8 cellular contexts compared by ENCODE assay signal in the genomic region with DNA sequence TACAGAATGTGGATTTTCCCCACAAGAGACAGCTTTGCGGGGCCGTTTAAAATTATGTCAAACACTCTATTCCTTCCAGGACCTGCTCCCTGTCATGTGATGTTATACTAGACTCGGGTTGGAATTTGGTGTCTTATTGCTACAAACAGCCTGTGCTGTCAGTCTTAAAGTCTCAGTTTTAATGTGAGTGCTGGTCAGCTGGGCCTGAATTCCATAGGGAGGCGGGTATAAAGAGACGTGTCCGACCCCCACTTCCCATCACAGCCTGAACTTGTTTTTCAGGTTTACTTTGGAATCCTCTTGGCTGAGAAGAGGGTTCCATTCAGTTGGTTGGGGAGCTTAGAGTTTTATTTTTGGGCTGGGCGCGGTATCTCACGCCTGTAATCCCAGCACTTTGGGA.
DNase-seq lines count a peak whose midpoint lies in the region; ATAC-seq, FAIRE-seq and TF ChIP-seq lines count a peak whose summit lies in the region.
"Not testable (repeated sequence)": the region's sequence is repeated elsewhere in the genome, so short reads cannot be mapped to it uniquely, and the experiment has no call there.

No MANE protein-coding gene starts in this region.

- H3K9ac ChIP-seq in endothelial cell of umbilical vein (replicated peaks; ENCODE audit: extremely low read depth, insufficient read depth, low read length), result not testable (repeated sequence)
- peak overlapping the region; percentile 35 for H3K9ac ChIP-seq in skeletal muscle satellite cell (ENCODE audit: low read depth, low read length)

- not testable (repeated sequence) for H3K36me3 Mint-ChIP-seq in nephron (ENCODE audit: low read depth)

- not testable (repeated sequence) for H3K4me3 ChIP-seq in A549; body of pancreas; endothelial cell of umbilical vein (replicated peaks in 1 of 3; ENCODE audit: insufficient read depth in 1 of 3, low read depth in 1 of 3, low read length in 3 of 3); skeletal muscle satellite cell (ENCODE audit: low read length)
- peak overlapping the region; percentile 56; the same call in 1 of the 2 replicates for H3K4me3 ChIP-seq in PC-9

- not testable (repeated sequence) for FAIRE-seq in A549 (lab: Jason Lieb, UNC)
- FAIRE-seq in endothelial cell of umbilical vein (lab: Jason Lieb, UNC), result peak; percentile 90

- not testable (repeated sequence) for H3K4me2 ChIP-seq in A549; endothelial cell of umbilical vein (ENCODE audit: insufficient read depth, low read length); skeletal muscle satellite cell (ENCODE audit: low read length)
- peak overlapping the region; percentile 89 for H3K4me2 ChIP-seq in PC-9

- H3K9me1 ChIP-seq in endothelial cell of umbilical vein (replicated peaks; ENCODE audit: control insufficient read depth, extremely low read depth, insufficient read depth, low read length), result not testable (repeated sequence)

- H3K27ac ChIP-seq in A549 (peak overlapping the region; percentile 75 to 88; a peak in 5 of 6 replicates), PC-9 (peak overlapping the region; percentile 96), body of pancreas (peak overlapping the region in 3 of 4 donors; percentile 26 to 84 (median 81)), endothelial cell of umbilical vein (ENCODE audit: insufficient read depth, low read depth, low read length) (peak overlapping the region; percentile 20)

- H3K27me3 ChIP-seq in PC-9 (ENCODE audit: insufficient read depth, low read depth); body of pancreas; endothelial cell of umbilical vein (ENCODE audit: control insufficient read depth in 2 of 2, insufficient read depth in 2 of 2, low read length in 2 of 2); skeletal muscle satellite cell (ENCODE audit: control insufficient read depth, insufficient read depth, low read length): not testable (repeated sequence)

- CTCF ChIA-PET in A549 (lab: Yijun Ruan, JAX); PC-9 (lab: Charles Lee); endothelial cell of umbilical vein (lab: Charles Lee): not testable (repeated sequence)

- peak overlapping the region; percentile 75 to 93 (median 87) for H3K27ac Mint-ChIP-seq in nephron

- not testable (repeated sequence) for TF ChIP-seq EP300 in A549 (IDR thresholded peaks at IDR 0.05)

- H3K4me3 Mint-ChIP-seq in nephron, result peak overlapping the region in 1 of 3 experiments; percentile 46

- not testable (repeated sequence) for H3K27me3 Mint-ChIP-seq in nephron (ENCODE audit: low read depth)

- dilution Hi-C loops in endothelial cell of umbilical vein (cut with MboI; ENCODE audit: extremely low pct_ligation_motif_present, low sequenced_read_pairs), result not testable (repeated sequence)

- not testable (repeated sequence) for ATAC-seq in A549, body of pancreas

- H3K4me1 ChIP-seq in A549 (peaks cover 44% of the 10 kb centered on the region), PC-9 (replicated peaks; ENCODE audit: insufficient read depth) (peaks cover 43% of the 10 kb centered on the region), body of pancreas (peaks cover 44% of the 10 kb centered on the region), endothelial cell of umbilical vein (ENCODE audit: control insufficient read depth, extremely low read depth, insufficient read depth, low read length) (peaks cover 35% of the 10 kb centered on the region), skeletal muscle satellite cell (ENCODE audit: control insufficient read depth, insufficient read depth, low read length) (peaks cover 35% of the 10 kb centered on the region)

- not testable (repeated sequence) for H3K9me3 Mint-ChIP-seq in nephron

- not testable (repeated sequence) for TF ChIP-seq CTCF in A549 (IDR thresholded peaks at IDR 0.05); PC-9 (conservative IDR thresholded peaks at IDR 0.05); body of pancreas (IDR thresholded peaks at IDR 0.05); endothelial cell of umbilical vein (IDR thresholded peaks at IDR 0.05; ENCODE audit: extremely low read depth in 1 of 2, insufficient read depth in 1 of 2, low read depth in 1 of 2, low read length in 2 of 2); nephron (IDR thresholded peaks at IDR 0.05; ENCODE audit: unreplicated experiment in 3 of 3)

- POLR2A ChIA-PET in A549 (lab: Yijun Ruan, JAX); endothelial cell of umbilical vein (lab: Charles Lee): not testable (repeated sequence)
- POLR2A ChIA-PET in PC-9 (lab: Charles Lee; ENCODE audit: unreplicated experiment), result interaction anchor here (0.6 kb wide), 1 partner anchor 173 kb away, joined by 3 read pairs; no protein-coding TSS in a partner anchor

- TF ChIP-seq POLR2A in A549 (IDR thresholded peaks at IDR 0.05; ENCODE audit: low read length); body of pancreas (IDR thresholded peaks at IDR 0.05); endothelial cell of umbilical vein (IDR thresholded peaks at IDR 0.05; ENCODE audit: low read depth, low read length): not testable (repeated sequence)

- BruUV-seq in PC-9 (replicated peaks; lab: Mats Ljungman, UMichigan); endothelial cell of umbilical vein (replicated peaks; lab: Mats Ljungman, UMichigan): not testable (repeated sequence)

- 89% methylated on average over 7 of the region's 9 CpGs for WGBS in A549 (ENCODE audit: missing lambda C conversion rate)
- WGBS in body of pancreas, 2 donors, result 51 to 57% methylated on average over 7 to 9 of the region's 9 CpGs

- H3K4me1 Mint-ChIP-seq in nephron, result peaks cover 44% of the 10 kb centered on the region

- not testable (repeated sequence) for H3K36me3 ChIP-seq in PC-9 (ENCODE audit: low read depth); body of pancreas (replicated peaks in 1 of 2; ENCODE audit: insufficient read depth in 1 of 2, low read depth in 2 of 2); endothelial cell of umbilical vein (ENCODE audit: control insufficient read depth in 2 of 2, extremely low read depth in 1 of 2, insufficient read depth in 2 of 2, low read length in 2 of 2); skeletal muscle satellite cell (ENCODE audit: insufficient read depth, low read length)

- H4K20me1 ChIP-seq in PC-9 (ENCODE audit: insufficient read depth); endothelial cell of umbilical vein (replicated peaks; ENCODE audit: control insufficient read depth, extremely low read depth, insufficient read depth, low read length): not testable (repeated sequence)

- peaks cover 13% of the 10 kb centered on the region for H3F3A ChIP-seq in PC-9 (ENCODE audit: insufficient read depth, low read depth)

- intact Hi-C loops in PC-9 (cut with micrococcal nuclease; ENCODE audit: unreplicated experiment), result loop anchor here (1.0 to 2.0 kb wide), 2 partner anchors 97 to 152 kb away; no protein-coding TSS in a partner anchor
- intact Hi-C loops in body of pancreas (cut with DNase I); endothelial cell of umbilical vein (cut with micrococcal nuclease): not testable (repeated sequence)

- H3K79me2 ChIP-seq in PC-9 (ENCODE audit: low read depth), result peaks cover 12% of the 10 kb centered on the region
- H3K79me2 ChIP-seq in endothelial cell of umbilical vein (ENCODE audit: control insufficient read depth, insufficient read depth, low read length), result not testable (repeated sequence)

- H3K9me3 ChIP-seq in A549; PC-9 (ENCODE audit: insufficient read depth, low read depth); body of pancreas; endothelial cell of umbilical vein (replicated peaks; ENCODE audit: control insufficient read depth, insufficient read depth, low read length); skeletal muscle satellite cell (replicated peaks; ENCODE audit: low read length): not testable (repeated sequence)

- not testable (repeated sequence) for TF ChIP-seq RAD21 in A549 (conservative IDR thresholded peaks at IDR 0.05 in 1 of 2, IDR thresholded peaks at IDR 0.05 in 1 of 2)

- DNase-seq in A549 (ENCODE audit: low read depth in 1 of 2, low spot score in 1 of 2); body of pancreas; endothelial cell of umbilical vein (ENCODE audit: low read depth, low spot score): not testable (repeated sequence)
- DNase-seq in HT-29 (ENCODE audit: low spot score) (peak; percentile 71), PC-9 (peak; percentile 85 to 95), islet precursor cell (peak; percentile 83)

- not testable (repeated sequence) for H3K9me2 ChIP-seq in PC-9 (ENCODE audit: insufficient read depth)

- H2AFZ ChIP-seq in PC-9; endothelial cell of umbilical vein (ENCODE audit: low read depth, low read length): not testable (repeated sequence)

Comparison
In these comparisons a context has a peak if more than half of its experiments do, and no peak if none do; other contexts are left out.
1. H3K27ac ChIP-seq: peak in every context shown above with its lines; median percentile 96 in PC-9; 82 in A549; 81 in body of pancreas; 20 in endothelial cell of umbilical vein.